24 cellular contexts compared by ENCODE assay signal in the genomic region with DNA sequence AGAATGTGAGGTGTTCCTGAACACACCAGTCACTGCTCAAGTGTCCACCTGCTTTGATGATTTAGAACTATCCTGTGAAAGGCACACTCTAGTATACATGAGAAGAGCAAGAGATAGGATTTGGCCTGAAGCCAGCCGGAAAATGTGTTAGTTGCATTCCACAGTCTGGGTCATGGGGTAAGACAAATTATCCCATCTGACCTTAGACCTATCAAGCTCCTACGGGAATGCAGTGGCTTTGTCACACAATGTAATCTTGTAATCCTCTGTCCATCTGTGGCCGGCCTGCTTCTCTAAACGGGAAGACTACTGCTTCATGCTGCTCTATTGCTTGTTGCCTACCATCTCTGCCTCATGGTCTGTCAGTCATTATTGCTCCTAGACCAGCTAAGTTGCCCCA.
DNase-seq lines count a peak whose midpoint lies in the region; ATAC-seq, FAIRE-seq and TF ChIP-seq lines count a peak whose summit lies in the region.
"Had no signal": no experiment of that assay in that cellular context is flagged by ENCODE, and none has a peak within 500 bp of the region (broad histone marks: within the 10 kb centered on the region; RNA-seq: fewer than 3 reads in every experiment).

No MANE protein-coding gene starts in this region.

- H3K4me1 Mint-ChIP-seq in activated CD4-positive, alpha-beta memory T cell treated with anti-CD3 and anti-CD28 coated beads for 36 hours (ENCODE audit: low read depth) = peaks cover 3% of the 10 kb centered on the region
- H3K4me1 Mint-ChIP-seq: central memory CD8-positive, alpha-beta T cell had no signal

- H3K27me3 ChIP-seq in bronchial epithelial cell (ENCODE audit: control insufficient read depth, insufficient read depth, low read length) = no peaks in the 10 kb centered on the region
- H3K27me3 ChIP-seq: esophagus squamous epithelium, Peyer's patch, upper lobe of left lung had no signal

- POLR2A ChIA-PET in activated CD4-positive, alpha-beta memory T cell treated with anti-CD3 and anti-CD28 coated beads for 36 hours (lab: Charles Lee) = no interaction called here

- no peaks in the 10 kb centered on the region for H3K36me3 Mint-ChIP-seq in activated CD4-positive, alpha-beta memory T cell treated with anti-CD3 and anti-CD28 coated beads for 36 hours
- H3K36me3 Mint-ChIP-seq: CD8-positive, alpha-beta T cell had no signal

- H3K4me3 Mint-ChIP-seq in activated CD4-positive, alpha-beta memory T cell treated with anti-CD3 and anti-CD28 coated beads for 36 hours = no peak overlapping the region
- H3K4me3 Mint-ChIP-seq: activated B cell treated with CpG ODN at 0.5 μM for 24 hours; activated CD8-positive, alpha-beta T cell treated with anti-CD3 and anti-CD28 coated beads, Interleukin-2, amount 10 ng/mL, durations not matched to agents 7 days and 5 days; activated T-cell treated with anti-CD3 and anti-CD28 coated beads, Interleukin-2, amount 50 U/mL, for 4 hours; CD8-positive, alpha-beta T cell; central memory CD8-positive, alpha-beta T cell; effector memory CD8-positive, alpha-beta T cell had no signal

- no peak for TF ChIP-seq CTCF in bronchial epithelial cell (IDR thresholded peaks at IDR 0.05; ENCODE audit: insufficient read depth, low read length, severe bottlenecking)

- H3K36me3 ChIP-seq in bronchial epithelial cell (ENCODE audit: control insufficient read depth, insufficient read depth, low read length) (no peaks in the 10 kb centered on the region), mesodermal cell (ENCODE audit: control insufficient read depth, insufficient read depth, low read length) (no peaks in the 10 kb centered on the region)
- H3K36me3 ChIP-seq: esophagus squamous epithelium, Peyer's patch, upper lobe of left lung had no signal

- no peak for ATAC-seq in SK-N-SH treated with all-trans-retinoic acid at 6 μM for 48 hours
- ATAC-seq: activated CD8-positive, alpha-beta T cell treated with anti-CD3 and anti-CD28 coated beads, Interleukin-2, amount 10 ng/mL, durations not matched to agents 7 days and 5 days; activated T-cell treated with anti-CD3 and anti-CD28 coated beads, Interleukin-2, amount 50 U/mL, for 4 hours; CD8-positive, alpha-beta T cell; effector memory CD8-positive, alpha-beta T cell; HCT116; left colon had no signal

- FAIRE-seq in bronchial epithelial cell (lab: Jason Lieb, UNC) = peak; percentile 55

- DNase-seq in EH (ENCODE audit: low read depth) (peak; percentile 4), HuH-7 (ENCODE audit: low spot score) (peak; percentile 48), bronchial epithelial cell (ENCODE audit: low read depth) (no peak), NCI-H1417 (lab: John Stamatoyannopoulos, UW) (no peak)
- no peak for DNase-seq in activated CD4-positive, alpha-beta memory T cell treated with anti-CD3 and anti-CD28 coated beads for 36 hours
- DNase-seq in activated CD4-positive, CD25-positive, alpha-beta regulatory T cell treated with anti-CD3 and anti-CD28 coated beads, Interleukin-2, amount 50 U/mL, for 72 hours = no peak
- DNase-seq: activated B cell treated with CpG ODN at 0.5 μM for 24 hours; activated CD8-positive, alpha-beta T cell treated with anti-CD3 and anti-CD28 coated beads, Interleukin-2, amount 10 ng/mL, durations not matched to agents 7 days and 5 days; activated naive CD4-positive, alpha-beta T cell treated with Interleukin-2 at 50 U/mL for 16 hours; activated T-cell treated with anti-CD3 and anti-CD28 coated beads, Interleukin-2, amount 50 U/mL, for 4 hours; CD8-positive, alpha-beta T cell; DMS79 treated with DMSO at 0.1 percent for 48 hours; effector memory CD8-positive, alpha-beta T cell; esophagus squamous epithelium; left colon; nucleus accumbens; Peyer's patch; stimulated activated CD4-positive, alpha-beta T cell treated with anti-CD3 and anti-CD28 coated beads, Interleukin-12 subunit alpha, Interleukin-12 subunit beta, amount 100 ng/mL, for 4 hours; upper lobe of left lung had no signal

- no peak overlapping the region for H3K27ac Mint-ChIP-seq in activated CD4-positive, alpha-beta memory T cell treated with anti-CD3 and anti-CD28 coated beads for 36 hours
- H3K27ac Mint-ChIP-seq: activated B cell treated with CpG ODN at 0.5 μM for 24 hours; activated CD8-positive, alpha-beta T cell treated with anti-CD3 and anti-CD28 coated beads, Interleukin-2, amount 10 ng/mL, durations not matched to agents 7 days and 5 days; CD8-positive, alpha-beta T cell; effector memory CD8-positive, alpha-beta T cell had no signal

- 74 to 78% methylated on average over 3 to 4 of the region's 4 CpGs for WGBS in mesodermal cell (ENCODE audit: insufficient coverage in 2 of 2), 2 experiments

- no peaks in the 10 kb centered on the region for H3K9me3 Mint-ChIP-seq in activated CD4-positive, alpha-beta memory T cell treated with anti-CD3 and anti-CD28 coated beads for 36 hours
- H3K9me3 Mint-ChIP-seq: activated B cell treated with CpG ODN at 0.5 μM for 24 hours; activated T-cell treated with anti-CD3 and anti-CD28 coated beads, Interleukin-2, amount 50 U/mL, for 4 hours; CD8-positive, alpha-beta T cell; central memory CD8-positive, alpha-beta T cell; effector memory CD8-positive, alpha-beta T cell had no signal

- intact Hi-C loops in activated CD4-positive, alpha-beta memory T cell treated with anti-CD3 and anti-CD28 coated beads for 36 hours (cut with micrococcal nuclease) = no loop called here

- H3K27me3 Mint-ChIP-seq in activated CD4-positive, alpha-beta memory T cell treated with anti-CD3 and anti-CD28 coated beads for 36 hours = peaks cover 4% of the 10 kb centered on the region
- H3K27me3 Mint-ChIP-seq: activated B cell treated with CpG ODN at 0.5 μM for 24 hours had no signal

- peak overlapping the region; percentile 43 for H3K27ac ChIP-seq in mesodermal cell (ENCODE audit: low read depth, low read length, severe bottlenecking)
- H3K27ac ChIP-seq: esophagus squamous epithelium, Peyer's patch, SK-N-MC, upper lobe of left lung had no signal

- CTCF ChIA-PET in activated CD4-positive, alpha-beta memory T cell treated with anti-CD3 and anti-CD28 coated beads for 36 hours (lab: Charles Lee) = no interaction called here

- no peaks in the 10 kb centered on the region for H3K9me3 ChIP-seq in mesodermal cell (ENCODE audit: control insufficient read depth, low read length)
- H3K9me3 ChIP-seq: esophagus squamous epithelium, Peyer's patch, upper lobe of left lung had no signal

- H3K4me3 ChIP-seq in bronchial epithelial cell (ENCODE audit: low read depth, low read length) = no peak overlapping the region
- no peak overlapping the region for H3K4me3 ChIP-seq in mesodermal cell (ENCODE audit: extremely low read depth, insufficient read depth, low read length, poor library complexity, severe bottlenecking)
- H3K4me3 ChIP-seq: esophagus squamous epithelium, Peyer's patch, SK-N-MC, upper lobe of left lung had no signal

- H3K4me1 ChIP-seq in mesodermal cell (ENCODE audit: control insufficient read depth, insufficient read depth, low read length, poor library complexity, severe bottlenecking) = peaks cover 11% of the 10 kb centered on the region
- H3K4me1 ChIP-seq: esophagus squamous epithelium, Peyer's patch, upper lobe of left lung had no signal

TF ChIP-seq in SK-N-SH treated with all-trans-retinoic acid at 6 μM for 48 hours, 23 proteins besides CTCF, POLR2A, EP300 and RAD21 (continues in another document):
- TF ChIP-seq ESRRG (CRISPR knock-in tag; IDR thresholded peaks at IDR 0.05) (no peak), ZNF8 (CRISPR knock-in tag; IDR thresholded peaks at IDR 0.05) (no peak), ZC3H10 (CRISPR knock-in tag; IDR thresholded peaks at IDR 0.05) (no peak), BACH2 (CRISPR knock-in tag; IDR thresholded peaks at IDR 0.05; ENCODE audit: borderline replicate concordance) (no peak), TOX (CRISPR knock-in tag; IDR thresholded peaks at IDR 0.05; ENCODE audit: borderline replicate concordance) (no peak), ZNF70 (CRISPR knock-in tag; IDR thresholded peaks at IDR 0.05) (no peak), GLIS3 (CRISPR knock-in tag; IDR thresholded peaks at IDR 0.05) (no peak), TCF4 (CRISPR knock-in tag; IDR thresholded peaks at IDR 0.05; ENCODE audit: borderline replicate concordance) (no peak), SNAI2 (CRISPR knock-in tag; IDR thresholded peaks at IDR 0.05) (no peak), ZFP30 (CRISPR knock-in tag; IDR thresholded peaks at IDR 0.05) (no peak), PPARA (CRISPR knock-in tag; IDR thresholded peaks at IDR 0.05; ENCODE audit: borderline replicate concordance) (no peak)
- TF ChIP-seq, protein P1, sequence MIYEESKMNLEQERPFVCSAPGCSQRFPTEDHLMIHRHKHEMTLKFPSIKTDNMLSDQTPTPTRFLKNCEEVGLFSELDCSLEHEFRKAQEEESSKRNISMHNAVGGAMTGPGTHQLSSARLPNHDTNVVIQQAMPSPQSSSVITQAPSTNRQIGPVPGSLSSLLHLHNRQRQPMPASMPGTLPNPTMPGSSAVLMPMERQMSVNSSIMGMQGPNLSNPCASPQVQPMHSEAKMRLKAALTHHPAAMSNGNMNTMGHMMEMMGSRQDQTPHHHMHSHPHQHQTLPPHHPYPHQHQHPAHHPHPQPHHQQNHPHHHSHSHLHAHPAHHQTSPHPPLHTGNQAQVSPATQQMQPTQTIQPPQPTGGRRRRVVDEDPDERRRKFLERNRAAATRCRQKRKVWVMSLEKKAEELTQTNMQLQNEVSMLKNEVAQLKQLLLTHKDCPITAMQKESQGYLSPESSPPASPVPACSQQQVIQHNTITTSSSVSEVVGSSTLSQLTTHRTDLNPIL (CRISPR knock-in tag; IDR thresholded peaks at IDR 0.05; ENCODE audit: low read depth) = no peak
- TF ChIP-seq, protein P2, sequence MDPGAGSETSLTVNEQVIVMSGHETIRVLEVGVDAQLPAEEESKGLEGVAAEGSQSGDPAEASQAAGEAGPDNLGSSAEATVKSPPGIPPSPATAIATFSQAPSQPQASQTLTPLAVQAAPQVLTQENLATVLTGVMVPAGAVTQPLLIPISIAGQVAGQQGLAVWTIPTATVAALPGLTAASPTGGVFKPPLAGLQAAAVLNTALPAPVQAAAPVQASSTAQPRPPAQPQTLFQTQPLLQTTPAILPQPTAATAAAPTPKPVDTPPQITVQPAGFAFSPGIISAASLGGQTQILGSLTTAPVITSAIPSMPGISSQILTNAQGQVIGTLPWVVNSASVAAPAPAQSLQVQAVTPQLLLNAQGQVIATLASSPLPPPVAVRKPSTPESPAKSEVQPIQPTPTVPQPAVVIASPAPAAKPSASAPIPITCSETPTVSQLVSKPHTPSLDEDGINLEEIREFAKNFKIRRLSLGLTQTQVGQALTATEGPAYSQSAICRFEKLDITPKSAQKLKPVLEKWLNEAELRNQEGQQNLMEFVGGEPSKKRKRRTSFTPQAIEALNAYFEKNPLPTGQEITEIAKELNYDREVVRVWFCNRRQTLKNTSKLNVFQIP (CRISPR knock-in tag; IDR thresholded peaks at IDR 0.05; ENCODE audit: borderline replicate concordance, low read depth) = no peak

Comparison
In these comparisons a context has a peak if more than half of its experiments do, and no peak if none do; other contexts are left out.
1. DNase-seq: peak in EH (single experiment) and HuH-7 (single experiment); none in bronchial epithelial cell (single experiment), activated CD4-positive, alpha-beta memory T cell treated with anti-CD3 and anti-CD28 coated beads for 36 hours (single experiment), NCI-H1417 (0 of 3) and activated CD4-positive, CD25-positive, alpha-beta regulatory T cell treated with anti-CD3 and anti-CD28 coated beads, Interleukin-2, amount 50 U/mL, for 72 hours (single experiment).